Comparison of ENCODE assay signal across 19 cellular contexts in the genomic region with DNA sequence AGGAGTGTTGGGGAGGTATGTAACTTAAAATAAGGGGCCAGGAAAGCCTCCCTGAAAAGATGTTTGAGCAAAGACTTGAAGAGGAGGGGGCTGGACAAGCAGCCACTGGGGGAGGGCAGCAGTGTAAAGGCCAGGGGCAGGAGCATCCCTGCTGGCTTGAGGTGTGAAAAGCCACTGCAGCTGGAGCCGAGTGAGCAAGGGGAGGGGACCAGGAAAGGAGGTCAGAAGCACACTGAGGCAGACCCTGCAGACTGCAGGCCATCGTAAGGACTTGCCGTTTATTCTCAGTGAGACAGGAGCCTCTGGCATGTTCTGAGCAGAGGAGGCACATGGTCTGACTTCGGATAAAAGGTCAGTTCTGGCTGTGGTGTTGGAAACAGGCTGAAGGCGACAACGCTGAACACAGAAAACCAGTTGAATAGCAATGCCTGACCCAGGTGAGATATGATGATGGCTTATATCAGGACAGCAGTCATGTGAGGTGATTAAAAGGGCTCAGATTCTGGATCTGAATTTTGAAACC.
"Had no signal": no experiment of that assay in that cellular context is flagged by ENCODE, and none has a peak within 500 bp of the region (broad histone marks: within the 10 kb centered on the region; RNA-seq: fewer than 3 reads in every experiment).

No MANE protein-coding gene starts in this region.

- H3K27ac Mint-ChIP-seq: effector memory CD8-positive, alpha-beta T cell; type B pancreatic cell had no signal

- H3K27me3 Mint-ChIP-seq: effector memory CD8-positive, alpha-beta T cell; naive thymus-derived CD8-positive, alpha-beta T cell had no signal

- H3K27ac ChIP-seq: esophagus squamous epithelium, gastroesophageal sphincter, right atrium auricular region, suprapubic skin, thyroid gland had no signal

- H3K36me3 ChIP-seq: esophagus squamous epithelium, gastroesophageal sphincter, right atrium auricular region, suprapubic skin, thyroid gland had no signal

- H3K4me3 Mint-ChIP-seq: effector memory CD8-positive, alpha-beta T cell; naive thymus-derived CD8-positive, alpha-beta T cell; neural crest cell; type B pancreatic cell had no signal

- H3K36me3 Mint-ChIP-seq: type B pancreatic cell had no signal

- H3K27me3 ChIP-seq: esophagus squamous epithelium, gastroesophageal sphincter, right atrium auricular region, suprapubic skin, thyroid gland had no signal

- H3K4me3 ChIP-seq: esophagus squamous epithelium, gastroesophageal sphincter, mucosa of descending colon, right atrium auricular region, suprapubic skin, thyroid gland had no signal

- H3K9me3 ChIP-seq: mucosa of descending colon, suprapubic skin, thyroid gland had no signal

- H3K4me1 Mint-ChIP-seq: naive thymus-derived CD8-positive, alpha-beta T cell; neural crest cell had no signal

- DNase-seq: effector memory CD8-positive, alpha-beta T cell; esophagus squamous epithelium; foreskin fibroblast; glutamatergic neuron; kidney; left cardiac atrium; left ventricle myocardium superior; mucosa of descending colon; naive thymus-derived CD8-positive, alpha-beta T cell; posterior cingulate gyrus; small intestine; stimulated activated CD4-positive, alpha-beta T cell treated with anti-CD3 and anti-CD28 coated beads, Interleukin-12 subunit alpha, Interleukin-12 subunit beta, amount 100 ng/mL, for 4 hours; stimulated activated naive CD4-positive, alpha-beta T cell treated with Interleukin-2 at 50 U/mL for 16 hours; thyroid gland had no signal
